ENCODE assay signal across 21 cellular contexts in the genomic region with DNA sequence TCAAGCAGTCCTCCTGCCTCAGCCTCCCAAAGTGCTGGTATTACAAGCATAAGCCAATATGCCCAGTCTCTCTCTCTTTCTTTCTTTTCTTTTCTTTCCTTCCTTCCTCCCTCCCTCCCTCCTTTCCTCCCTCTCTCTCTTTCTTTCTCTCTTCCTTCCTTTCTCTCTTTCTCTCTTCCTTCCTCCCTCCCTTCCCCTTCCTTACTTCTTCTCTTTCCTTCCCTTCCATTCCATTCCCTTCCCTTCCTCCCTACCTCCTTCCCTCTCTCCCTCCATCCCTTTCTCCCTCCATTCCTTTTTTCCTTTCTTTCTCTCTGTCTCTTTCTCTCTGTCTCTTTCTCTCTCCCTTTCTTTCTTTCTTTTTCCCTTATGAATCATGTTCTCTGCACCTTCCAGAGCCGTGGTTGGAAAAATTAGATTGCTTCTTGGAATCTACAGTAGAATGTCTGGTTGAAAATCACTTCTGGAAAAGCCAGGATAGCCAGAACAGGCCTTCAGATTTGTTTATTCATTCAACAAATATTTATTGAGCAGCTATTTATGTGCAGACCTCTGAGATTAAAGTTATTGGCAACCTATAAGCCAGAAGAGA.
"Had no signal": no experiment of that assay in that cellular context is flagged by ENCODE, and none has a peak within 500 bp of the region (broad histone marks: within the 10 kb centered on the region; RNA-seq: fewer than 3 reads in every experiment).

No MANE protein-coding gene starts in this region.

- H3K4me1 Mint-ChIP-seq: activated naive CD4-positive, alpha-beta T cell treated with anti-CD3 and anti-CD28 coated beads, Interleukin-2, amount 50 U/mL, for 24 hours; natural killer cell had no signal

- DNase-seq: activated CD4-positive, alpha-beta T cell treated with anti-CD3 and anti-CD28 coated beads for 1 hour; activated CD4-positive, alpha-beta T cell treated with anti-CD3 and anti-CD28 coated beads, Interleukin-2, amount 50 U/mL, for 1 hour; activated CD8-positive, alpha-beta T cell treated with anti-CD3 and anti-CD28 coated beads, Interleukin-2, amount 10 ng/mL, durations not matched to agents 7 days and 5 days; activated gamma-delta T cell treated with Interleukin-2 at 50 U/mL for 16 hours; anterior cingulate cortex; body of pancreas; central memory CD4-positive, alpha-beta T cell; effector memory CD4-positive, alpha-beta T cell; foreskin keratinocyte; kidney glomerular epithelial cell; left ventricle myocardium superior; mammary epithelial cell; natural killer cell; stimulated activated CD4-positive, alpha-beta T cell treated with anti-CD3 and anti-CD28 coated beads, Interleukin-2, amount 100 ng/mL, for 24 hours; transverse colon had no signal

- H3K27ac ChIP-seq: body of pancreas, foreskin keratinocyte, transverse colon had no signal

- H3K4me3 Mint-ChIP-seq: activated CD8-positive, alpha-beta T cell treated with anti-CD3 and anti-CD28 coated beads, Interleukin-2, amount 10 ng/mL, durations not matched to agents 7 days and 5 days; activated naive CD4-positive, alpha-beta T cell treated with anti-CD3 and anti-CD28 coated beads, Interleukin-2, amount 50 U/mL, for 24 hours; activated T-helper 1 cell treated with anti-CD3 and anti-CD28 coated beads, Interleukin-12 subunit alpha, Interleukin-12 subunit beta, Interleukin-2, Interleukin-4 antibody, amounts not matched to agents 30 ng/mL and 10 ng/mL and 1 ng/mL, durations not matched to agents 14 hours and 24 hours and 36 hours; natural killer cell; stimulated activated effector memory CD8-positive, alpha-beta T cell treated with anti-CD3 and anti-CD28 coated beads, Interleukin-12 subunit alpha, Interleukin-12 subunit beta, amount 100 ng/mL, for 72 hours had no signal

- H3K4me1 ChIP-seq: transverse colon had no signal

- H3K27ac Mint-ChIP-seq: activated CD8-positive, alpha-beta T cell treated with anti-CD3 and anti-CD28 coated beads, Interleukin-2, amount 10 ng/mL, durations not matched to agents 7 days and 5 days; activated naive CD4-positive, alpha-beta T cell treated with anti-CD3 and anti-CD28 coated beads, Interleukin-2, amount 50 U/mL, for 24 hours; activated T-helper 1 cell treated with anti-CD3 and anti-CD28 coated beads, Interleukin-12 subunit alpha, Interleukin-12 subunit beta, Interleukin-2, Interleukin-4 antibody, amounts not matched to agents 30 ng/mL and 10 ng/mL and 1 ng/mL, durations not matched to agents 14 hours and 24 hours and 36 hours; natural killer cell; stimulated activated effector memory CD8-positive, alpha-beta T cell treated with anti-CD3 and anti-CD28 coated beads, Interleukin-12 subunit alpha, Interleukin-12 subunit beta, amount 100 ng/mL, for 72 hours had no signal

- FAIRE-seq: colon, TTC549, urothelium cell line had no signal

- ATAC-seq: activated CD8-positive, alpha-beta T cell treated with anti-CD3 and anti-CD28 coated beads, Interleukin-2, amount 10 ng/mL, durations not matched to agents 7 days and 5 days; body of pancreas; foreskin keratinocyte; natural killer cell; stimulated activated effector memory CD8-positive, alpha-beta T cell treated with anti-CD3 and anti-CD28 coated beads, Interleukin-12 subunit alpha, Interleukin-12 subunit beta, amount 100 ng/mL, for 72 hours had no signal

- H3K9me3 Mint-ChIP-seq: activated naive CD4-positive, alpha-beta T cell treated with anti-CD3 and anti-CD28 coated beads, Interleukin-2, amount 50 U/mL, for 24 hours; activated T-helper 1 cell treated with anti-CD3 and anti-CD28 coated beads, Interleukin-12 subunit alpha, Interleukin-12 subunit beta, Interleukin-2, Interleukin-4 antibody, amounts not matched to agents 30 ng/mL and 10 ng/mL and 1 ng/mL, durations not matched to agents 14 hours and 24 hours and 36 hours; natural killer cell; stimulated activated effector memory CD8-positive, alpha-beta T cell treated with anti-CD3 and anti-CD28 coated beads, Interleukin-12 subunit alpha, Interleukin-12 subunit beta, amount 100 ng/mL, for 72 hours had no signal

- H3K36me3 Mint-ChIP-seq: activated naive CD4-positive, alpha-beta T cell treated with anti-CD3 and anti-CD28 coated beads, Interleukin-2, amount 50 U/mL, for 24 hours; natural killer cell; stimulated activated effector memory CD8-positive, alpha-beta T cell treated with anti-CD3 and anti-CD28 coated beads, Interleukin-12 subunit alpha, Interleukin-12 subunit beta, amount 100 ng/mL, for 72 hours had no signal

- H3K9me3 ChIP-seq: body of pancreas, transverse colon had no signal

- H3K36me3 ChIP-seq: transverse colon had no signal

- H3K27me3 ChIP-seq: body of pancreas, foreskin keratinocyte, transverse colon had no signal

- H3K4me3 ChIP-seq: body of pancreas, transverse colon had no signal
